ENCODE assay signal across 24 cellular contexts in the genomic region with DNA sequence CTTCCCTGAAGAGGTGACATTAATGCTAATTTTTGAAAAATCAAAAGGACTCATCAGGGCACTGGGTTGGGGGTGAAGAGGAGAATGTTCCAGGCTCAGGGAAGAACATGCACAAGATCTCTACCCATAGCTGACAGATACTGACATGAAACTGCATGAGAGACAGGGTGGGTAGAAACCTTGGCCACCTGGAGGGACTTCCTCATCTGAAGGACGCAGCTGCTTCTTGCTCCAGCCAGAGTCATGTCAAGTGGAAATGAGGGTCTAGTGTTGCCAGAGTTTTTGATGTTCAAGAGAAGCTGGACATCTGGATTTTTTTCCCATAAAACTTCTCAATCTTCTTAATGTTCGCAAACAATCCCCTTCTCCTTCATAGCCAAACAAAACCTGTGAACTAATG. TPM values are rescaled to one million over a fixed set of nuclear protein-coding genes. Genes with fewer than 3 reads are reported as not detected.
"Had no signal": no experiment of that assay in that cellular context is flagged by ENCODE, and none has a peak within 500 bp of the region (broad histone marks: within the 10 kb centered on the region; RNA-seq: fewer than 3 reads in every experiment).

No MANE protein-coding gene starts in this region.

- DNase-seq: activated CD4-positive, alpha-beta T cell treated with anti-CD3 and anti-CD28 coated beads, Interleukin-2, amount 50 U/mL, for 1 hour; activated CD8-positive, alpha-beta T cell treated with anti-CD3 and anti-CD28 coated beads, Interleukin-2, amount 10 ng/mL, durations not matched to agents 7 days and 5 days; activated naive CD4-positive, alpha-beta T cell treated with Interleukin-2 at 50 U/mL for 16 hours; activated naive CD8-positive, alpha-beta T cell treated with anti-CD3 and anti-CD28 coated beads for 36 hours; cortex of kidney; endodermal cell; esophagus squamous epithelium; head of caudate nucleus; mesendoderm; mucosa of descending colon; nephron progenitor cell; nucleus accumbens; right lobe of liver; stimulated activated CD4-positive, alpha-beta T cell treated with anti-CD3 and anti-CD28 coated beads, Interleukin-2, amount 100 ng/mL, for 24 hours; stimulated activated naive CD8-positive, alpha-beta T cell treated with anti-CD3 and anti-CD28 coated beads, Interleukin-15, amount 100 ng/mL, for 72 hours had no signal

- H3K4me3 ChIP-seq: esophagus squamous epithelium, gastroesophageal sphincter, mucosa of descending colon, right lobe of liver, skin epidermis, tibial nerve had no signal

- FAIRE-seq: islet of Langerhans had no signal

- H3K27ac Mint-ChIP-seq: activated CD8-positive, alpha-beta T cell treated with anti-CD3 and anti-CD28 coated beads, Interleukin-2, amount 10 ng/mL, durations not matched to agents 7 days and 5 days; activated naive CD8-positive, alpha-beta T cell treated with anti-CD3 and anti-CD28 coated beads for 36 hours; endodermal cell; nephron progenitor cell; stimulated activated effector memory CD8-positive, alpha-beta T cell treated with anti-CD3 and anti-CD28 coated beads, Interleukin-12 subunit alpha, Interleukin-12 subunit beta, amount 100 ng/mL, for 72 hours had no signal

- H3K27ac ChIP-seq: esophagus squamous epithelium, gastroesophageal sphincter, right lobe of liver, skin epidermis, tibial nerve, VCaP had no signal

- H3K4me1 ChIP-seq: right lobe of liver had no signal

- H3K27me3 ChIP-seq: esophagus squamous epithelium, gastroesophageal sphincter, right lobe of liver, tibial nerve had no signal

- H3K36me3 Mint-ChIP-seq: activated naive CD8-positive, alpha-beta T cell treated with anti-CD3 and anti-CD28 coated beads for 36 hours; stimulated activated effector memory CD8-positive, alpha-beta T cell treated with anti-CD3 and anti-CD28 coated beads, Interleukin-12 subunit alpha, Interleukin-12 subunit beta, amount 100 ng/mL, for 72 hours had no signal

- H3K36me3 ChIP-seq: esophagus squamous epithelium, gastroesophageal sphincter, right lobe of liver had no signal

- H3K9me3 ChIP-seq: right lobe of liver had no signal

- H3K4me3 Mint-ChIP-seq: activated CD8-positive, alpha-beta T cell treated with anti-CD3 and anti-CD28 coated beads, Interleukin-2, amount 10 ng/mL, durations not matched to agents 7 days and 5 days; activated naive CD8-positive, alpha-beta T cell treated with anti-CD3 and anti-CD28 coated beads for 36 hours; endodermal cell; nephron progenitor cell; stimulated activated effector memory CD8-positive, alpha-beta T cell treated with anti-CD3 and anti-CD28 coated beads, Interleukin-12 subunit alpha, Interleukin-12 subunit beta, amount 100 ng/mL, for 72 hours; stimulated activated naive CD8-positive, alpha-beta T cell treated with anti-CD3 and anti-CD28 coated beads, Interleukin-15, amount 100 ng/mL, for 72 hours had no signal

- H3K4me1 Mint-ChIP-seq: activated naive CD8-positive, alpha-beta T cell treated with anti-CD3 and anti-CD28 coated beads for 36 hours; stimulated activated naive CD8-positive, alpha-beta T cell treated with anti-CD3 and anti-CD28 coated beads, Interleukin-15, amount 100 ng/mL, for 72 hours had no signal

- ATAC-seq: activated CD4-positive, CD25-positive, alpha-beta regulatory T cell treated with anti-CD3 and anti-CD28 coated beads, Interleukin-2, amount 50 U/mL, for 24 hours; activated CD8-positive, alpha-beta T cell treated with anti-CD3 and anti-CD28 coated beads, Interleukin-2, amount 10 ng/mL, durations not matched to agents 7 days and 5 days; gastroesophageal sphincter; left cardiac atrium; mucosa of descending colon; right lobe of liver; stimulated activated effector memory CD8-positive, alpha-beta T cell treated with anti-CD3 and anti-CD28 coated beads, Interleukin-12 subunit alpha, Interleukin-12 subunit beta, amount 100 ng/mL, for 72 hours; stimulated activated naive CD8-positive, alpha-beta T cell treated with anti-CD3 and anti-CD28 coated beads, Interleukin-15, amount 100 ng/mL, for 72 hours had no signal

- H3K27me3 Mint-ChIP-seq: activated naive CD8-positive, alpha-beta T cell treated with anti-CD3 and anti-CD28 coated beads for 36 hours; stimulated activated naive CD8-positive, alpha-beta T cell treated with anti-CD3 and anti-CD28 coated beads, Interleukin-15, amount 100 ng/mL, for 72 hours had no signal

RNA-seq across cellular contexts. Expression of gene AMOTL2, which starts 29.7 kb away (rescaled TPM):
- total RNA-seq: activated CD8-positive, alpha-beta T cell treated with anti-CD3 and anti-CD28 coated beads, Interleukin-2, amount 10 ng/mL, durations not matched to agents 7 days and 5 days; activated naive CD8-positive, alpha-beta T cell treated with anti-CD3 and anti-CD28 coated beads for 36 hours; T-helper 2 cell treated with Interferon-gamma antibody and Interleukin-4, amounts not matched to agents 100 ng/mL and 5 ng/mL, for 36 hours had no signal
